ENCODE assay signal across 22 cellular contexts in genomic region chr11:3198815-3199214, GRCh38. TPM values are rescaled to one million over a fixed set of nuclear protein-coding genes. Genes with fewer than 3 reads are reported as not detected.
"Had no signal": no experiment of that assay in that cellular context is flagged by ENCODE, and none has a peak within 500 bp of the region (broad histone marks: within the 10 kb centered on the region; RNA-seq: fewer than 3 reads in every experiment).

No MANE protein-coding gene starts in this region.

- H3K36me3 Mint-ChIP-seq: naive thymus-derived CD4-positive, alpha-beta T cell; type B pancreatic cell had no signal

- H3K27ac Mint-ChIP-seq: naive thymus-derived CD4-positive, alpha-beta T cell; nephron progenitor cell; type B pancreatic cell had no signal

- H3K9me3 ChIP-seq: left ventricle myocardium inferior, neutrophil, right atrium auricular region, thyroid gland, uterus had no signal

- H3K4me3 ChIP-seq: dorsolateral prefrontal cortex, left ventricle myocardium inferior, lung, right atrium auricular region, thyroid gland, uterus had no signal

- DNase-seq: cortex of kidney; effector CD8-positive, alpha-beta T cell; foreskin melanocyte; hippocampal formation; left ventricle myocardium inferior; mesenchymal stem cell; naive thymus-derived CD4-positive, alpha-beta T cell; nephron progenitor cell; small intestine; stimulated activated CD4-positive, alpha-beta T cell treated with anti-CD3 and anti-CD28 coated beads, Interleukin-2, amount 100 ng/mL, for 48 hours; stimulated activated naive CD4-positive, alpha-beta T cell treated with Interleukin-2 at 50 U/mL for 16 hours; thyroid gland; uterus had no signal

- H3K36me3 ChIP-seq: left ventricle myocardium inferior, neutrophil, right atrium auricular region, thyroid gland, uterus had no signal

- H3K9me3 Mint-ChIP-seq: naive thymus-derived CD4-positive, alpha-beta T cell; nephron progenitor cell; type B pancreatic cell had no signal

- H3K4me3 Mint-ChIP-seq: naive thymus-derived CD4-positive, alpha-beta T cell; nephron progenitor cell; type B pancreatic cell had no signal

- H3K27me3 ChIP-seq: thyroid gland had no signal

- H3K27ac ChIP-seq: dorsolateral prefrontal cortex, left ventricle myocardium inferior, neutrophil, right atrium auricular region, thyroid gland, uterus had no signal

RNA-seq across cellular contexts. Expression of gene MRGPRG, which starts 19.8 kb away (rescaled TPM):
- total RNA-seq: chondrocyte; dorsolateral prefrontal cortex; left ventricle myocardium inferior; lung; mononuclear cell; naive thymus-derived CD4-positive, alpha-beta T cell; osteocyte; right atrium auricular region; thyroid gland; uterus had no signal
- polyA plus RNA-seq: esophagus; lung; naive thymus-derived CD4-positive, alpha-beta T cell; small intestine had no signal

RNA-seq across cellular contexts. Expression of gene MRGPRE, which starts 33.4 kb away (rescaled TPM):
- total RNA-seq: chondrocyte; mononuclear cell; naive thymus-derived CD4-positive, alpha-beta T cell; osteocyte; right atrium auricular region had no signal
- polyA plus RNA-seq: esophagus; naive thymus-derived CD4-positive, alpha-beta T cell had no signal
